1 cellular context compared by ENCODE assay signal in genomic region chr6:100724222-100724621, GRCh38.
TF ChIP-seq lines count a peak whose summit lies in the region.

No MANE protein-coding gene starts in this region.

TF ChIP-seq in WTC11, 78 proteins besides CTCF, POLR2A, EP300 and RAD21 (continued from another document):
- TF ChIP-seq ARID4B (CRISPR knock-in tag; IDR thresholded peaks at IDR 0.05; ENCODE audit: borderline replicate concordance), result no peak
